9 cellular contexts compared by ENCODE assay signal in the genomic region with DNA sequence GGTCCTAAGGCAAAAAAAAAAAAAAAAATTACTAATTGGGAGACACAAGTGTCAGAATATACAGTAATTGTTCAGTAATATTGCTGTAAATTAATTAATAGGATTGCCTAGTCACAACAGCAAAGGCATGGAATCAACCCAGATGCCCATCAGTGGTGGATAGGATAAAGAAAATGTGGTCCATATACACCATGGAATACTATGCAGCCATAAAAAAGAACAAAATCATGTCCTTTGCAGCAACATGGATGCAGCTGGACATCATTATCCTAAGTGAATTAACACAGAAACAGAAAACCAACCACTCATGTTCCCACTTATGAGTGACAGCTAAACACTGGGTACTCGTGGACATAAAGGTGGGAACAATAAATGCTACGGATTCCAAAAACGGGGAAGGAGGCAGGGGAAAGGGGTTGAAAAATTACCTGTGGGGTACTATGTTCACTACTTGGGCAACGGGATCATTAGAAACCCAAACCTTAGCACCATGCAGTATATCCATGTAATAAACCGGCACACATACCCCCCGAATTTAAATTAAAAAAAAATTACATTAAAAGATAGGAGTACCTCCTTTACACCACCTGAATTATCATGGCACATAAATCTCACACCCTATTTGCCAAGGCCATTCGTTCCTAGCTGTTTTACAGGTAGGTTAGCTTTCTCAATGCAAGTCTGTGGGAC. TPM values are rescaled to one million over a fixed set of nuclear protein-coding genes. Genes with fewer than 3 reads are reported as not detected.
DNase-seq lines count a peak whose midpoint lies in the region; ATAC-seq, FAIRE-seq and TF ChIP-seq lines count a peak whose summit lies in the region.
"Had no signal": no experiment of that assay in that cellular context is flagged by ENCODE, and none has a peak within 500 bp of the region (broad histone marks: within the 10 kb centered on the region; RNA-seq: fewer than 3 reads in every experiment).

No MANE protein-coding gene starts in this region.

- no peaks in the 10 kb centered on the region for H3K9me3 Mint-ChIP-seq in activated CD4-positive, alpha-beta T cell treated with anti-CD3 and anti-CD28 coated beads for 36 hours (ENCODE audit: low read depth)
- no peaks in the 10 kb centered on the region for H3K9me3 Mint-ChIP-seq in activated T-helper 2 cell treated with anti-CD3 and anti-CD28 coated beads, Interferon-gamma antibody, Interleukin-2, Interleukin-4, amounts not matched to agents 10 μg/mL and 5 μg/mL and 100 μg/mL, durations not matched to agents 14 hours and 24 hours and 36 hours
- H3K9me3 Mint-ChIP-seq: CD14-positive monocyte had no signal

- peaks cover 12% of the 10 kb centered on the region for H3K36me3 Mint-ChIP-seq in activated CD4-positive, alpha-beta T cell treated with anti-CD3 and anti-CD28 coated beads for 36 hours (ENCODE audit: low read depth)
- peaks cover 18% of the 10 kb centered on the region for H3K36me3 Mint-ChIP-seq in activated T-helper 2 cell treated with anti-CD3 and anti-CD28 coated beads, Interferon-gamma antibody, Interleukin-2, Interleukin-4, amounts not matched to agents 10 μg/mL and 5 μg/mL and 100 μg/mL, durations not matched to agents 14 hours and 24 hours and 36 hours (ENCODE audit: low read depth)

- H3K4me3 Mint-ChIP-seq in activated CD4-positive, alpha-beta T cell treated with anti-CD3 and anti-CD28 coated beads for 36 hours = peak overlapping the region; percentile 80
- peak overlapping the region; percentile 93 for H3K4me3 Mint-ChIP-seq in activated T-helper 2 cell treated with anti-CD3 and anti-CD28 coated beads, Interferon-gamma antibody, Interleukin-2, Interleukin-4, amounts not matched to agents 10 μg/mL and 5 μg/mL and 100 μg/mL, durations not matched to agents 14 hours and 24 hours and 36 hours (ENCODE audit: low read depth)

- no peaks in the 10 kb centered on the region for H3K27me3 ChIP-seq in suprapubic skin

- ATAC-seq in activated CD4-positive, alpha-beta T cell treated with anti-CD3 and anti-CD28 coated beads for 36 hours = no peak

- peak overlapping the region; percentile 99 for H3K27ac Mint-ChIP-seq in activated CD4-positive, alpha-beta T cell treated with anti-CD3 and anti-CD28 coated beads for 36 hours
- H3K27ac Mint-ChIP-seq in activated T-helper 2 cell treated with anti-CD3 and anti-CD28 coated beads, Interferon-gamma antibody, Interleukin-2, Interleukin-4, amounts not matched to agents 10 μg/mL and 5 μg/mL and 100 μg/mL, durations not matched to agents 14 hours and 24 hours and 36 hours = peak overlapping the region; percentile 99

- H3K4me3 ChIP-seq in kidney (ENCODE audit: low read length in 2 of 2) (peak overlapping the region; percentile 43 to 90), suprapubic skin (peak overlapping the region; percentile 80)

- H3K4me1 ChIP-seq in kidney (ENCODE audit: control insufficient read depth in 1 of 2, insufficient read depth in 1 of 2, low read depth in 1 of 2, low read length in 2 of 2) (peaks cover 3 to 9% of the 10 kb centered on the region in 2 donors), suprapubic skin (peaks cover 31% of the 10 kb centered on the region)

- POLR2A ChIA-PET in activated CD4-positive, alpha-beta T cell treated with anti-CD3 and anti-CD28 coated beads for 36 hours (lab: Charles Lee) = interaction anchor here (0.7 kb wide), 1 partner anchor 111 kb away, joined by 8 read pairs; no protein-coding TSS in a partner anchor

- H3K27me3 Mint-ChIP-seq in activated CD4-positive, alpha-beta T cell treated with anti-CD3 and anti-CD28 coated beads for 36 hours = no peaks in the 10 kb centered on the region
- peaks cover 3% of the 10 kb centered on the region for H3K27me3 Mint-ChIP-seq in activated T-helper 2 cell treated with anti-CD3 and anti-CD28 coated beads, Interferon-gamma antibody, Interleukin-2, Interleukin-4, amounts not matched to agents 10 μg/mL and 5 μg/mL and 100 μg/mL, durations not matched to agents 14 hours and 24 hours and 36 hours (ENCODE audit: low read depth)

- no peak for DNase-seq in activated CD4-positive, alpha-beta T cell treated with anti-CD3 and anti-CD28 coated beads for 36 hours
- no peak for DNase-seq in activated CD4-positive, alpha-beta T cell treated with anti-CD3 and anti-CD28 coated beads for 1 hour
- no peak for DNase-seq in activated T-helper 2 cell treated with anti-CD3 and anti-CD28 coated beads, Interferon-gamma antibody, Interleukin-2, Interleukin-4, amounts not matched to agents 10 μg/mL and 5 μg/mL and 100 μg/mL, durations not matched to agents 14 hours and 24 hours and 36 hours (ENCODE audit: low spot score)
- DNase-seq in kidney = no peak
- no peak for DNase-seq in suprapubic skin (ENCODE audit: low spot score in 2 of 2)
- DNase-seq in COR-L47 (lab: John Stamatoyannopoulos, UW) = no peak
- no peak for DNase-seq in UCSD-AML1 (lab: John Stamatoyannopoulos, UW; ENCODE audit: unreplicated experiment)
- no peak for DNase-seq in COLO829 (ENCODE audit: low spot score)

- CTCF ChIA-PET in activated CD4-positive, alpha-beta T cell treated with anti-CD3 and anti-CD28 coated beads for 36 hours (lab: Charles Lee) = interaction anchor here (0.7 to 2.7 kb wide), 11 partner anchors 12 to 442 kb away, joined by 3 to 14 read pairs (median 4); no protein-coding TSS in a partner anchor

- peak overlapping the region in 1 of 2 donors; percentile 91 for H3K9ac ChIP-seq in kidney (ENCODE audit: low read length in 2 of 2)

- H3K9me3 ChIP-seq in kidney (ENCODE audit: control insufficient read depth in 1 of 2, low read length in 2 of 2) = no peaks in the 10 kb centered on the region
- H3K9me3 ChIP-seq in suprapubic skin = no peaks in the 10 kb centered on the region

- FAIRE-seq in kidney (lab: Jason Lieb, UNC) = no peak

- H3K27ac ChIP-seq in kidney (ENCODE audit: low read depth in 2 of 2, low read length in 2 of 2) (peak overlapping the region; percentile 97 to 99), suprapubic skin (peak overlapping the region; percentile 99)

- TF ChIP-seq EP300 in suprapubic skin (IDR thresholded peaks at IDR 0.05) = no peak

- TF ChIP-seq POLR2A in suprapubic skin (IDR thresholded peaks at IDR 0.05) = no peak

- TF ChIP-seq CTCF in kidney (IDR thresholded peaks at IDR 0.05; ENCODE audit: borderline replicate concordance, extremely low read depth, insufficient read depth) = no peak
- TF ChIP-seq CTCF in suprapubic skin (IDR thresholded peaks at IDR 0.05) = no peak

- intact Hi-C loops in activated CD4-positive, alpha-beta T cell treated with anti-CD3 and anti-CD28 coated beads for 36 hours (cut with DNase I, micrococcal nuclease) = loop anchor here (1.0 to 10.0 kb wide), 6 partner anchors 78 to 1052 kb away; no protein-coding TSS in a partner anchor
- intact Hi-C loops in activated T-helper 2 cell treated with anti-CD3 and anti-CD28 coated beads, Interferon-gamma antibody, Interleukin-2, Interleukin-4, amounts not matched to agents 10 μg/mL and 5 μg/mL and 100 μg/mL, durations not matched to agents 14 hours and 24 hours and 36 hours (cut with micrococcal nuclease) = loop anchor here (5.0 to 10.0 kb wide), 3 partner anchors 80 to 440 kb away; no protein-coding TSS in a partner anchor
- intact Hi-C loops in kidney (cut with DNase I) = no loop called here

- H3K36me3 ChIP-seq in kidney (ENCODE audit: control insufficient read depth in 1 of 2, insufficient read depth in 2 of 2, low read length in 2 of 2) = no peaks in the 10 kb centered on the region
- no peaks in the 10 kb centered on the region for H3K36me3 ChIP-seq in suprapubic skin

- whole genome bisulfite sequencing in suprapubic skin = 52% methylated on average over 7 of the region's 7 CpGs

- peaks cover 42% of the 10 kb centered on the region for H3K4me1 Mint-ChIP-seq in activated CD4-positive, alpha-beta T cell treated with anti-CD3 and anti-CD28 coated beads for 36 hours
- H3K4me1 Mint-ChIP-seq in activated T-helper 2 cell treated with anti-CD3 and anti-CD28 coated beads, Interferon-gamma antibody, Interleukin-2, Interleukin-4, amounts not matched to agents 10 μg/mL and 5 μg/mL and 100 μg/mL, durations not matched to agents 14 hours and 24 hours and 36 hours (ENCODE audit: low read depth) = peaks cover 26% of the 10 kb centered on the region

RNA-seq across cellular contexts. Expression of gene PFDN4, which starts 0.7 kb away (rescaled TPM):
- total RNA-seq in activated CD4-positive, alpha-beta T cell treated with anti-CD3 and anti-CD28 coated beads for 36 hours = 10 to 100 TPM; 55.4 to 60.5 TPM
- 52.2 and 55.1 TPM in 2 replicates for total RNA-seq in activated T-helper 2 cell treated with anti-CD3 and anti-CD28 coated beads, Interferon-gamma antibody, Interleukin-2, Interleukin-4, amounts not matched to agents 10 μg/mL and 5 μg/mL and 100 μg/mL, durations not matched to agents 14 hours and 24 hours and 36 hours
- 19.7 TPM for total RNA-seq in kidney
- 49.5 TPM for polyA plus RNA-seq in kidney (ENCODE audit: insufficient read depth, low read depth, low replicate concordance)
- total RNA-seq in suprapubic skin = 10 to 100 TPM; 33.2 to 48.7 (median 42.0) TPM

RNA-seq across cellular contexts. Expression of gene CYP24A1, which starts 33.4 kb away (rescaled TPM):
- under 1 TPM in 1 of 2 experiments, not detected in 1; 0.07 TPM for total RNA-seq in activated CD4-positive, alpha-beta T cell treated with anti-CD3 and anti-CD28 coated beads for 36 hours
- not detected in 2 replicates for total RNA-seq in activated T-helper 2 cell treated with anti-CD3 and anti-CD28 coated beads, Interferon-gamma antibody, Interleukin-2, Interleukin-4, amounts not matched to agents 10 μg/mL and 5 μg/mL and 100 μg/mL, durations not matched to agents 14 hours and 24 hours and 36 hours
- 39.0 TPM for total RNA-seq in kidney
- 15.4 TPM for polyA plus RNA-seq in kidney (ENCODE audit: insufficient read depth, low read depth, low replicate concordance)
- 1 to 10 TPM in 3 of 4 donors, not detected in 1; 1.0 to 2.5 (median 1.5) TPM for total RNA-seq in suprapubic skin
- polyA plus RNA-seq: CD14-positive monocyte had no signal

Comparison
In these comparisons a context has a peak if more than half of its experiments do, and no peak if none do; other contexts are left out.
1. RNA of gene CYP24A1, which starts 33.4 kb away (total RNA-seq): 39.0 TPM in kidney (single experiment); 1.0 to 2.5 TPM in suprapubic skin, 0.07 TPM in activated CD4-positive, alpha-beta T cell treated with anti-CD3 and anti-CD28 coated beads for 36 hours and not detected in activated T-helper 2 cell treated with anti-CD3 and anti-CD28 coated beads, Interferon-gamma antibody, Interleukin-2, Interleukin-4, amounts not matched to agents 10 μg/mL and 5 μg/mL and 100 μg/mL, durations not matched to agents 14 hours and 24 hours and 36 hours; every median in the first group is over 10 times any median in the second.